7 cellular contexts compared by ENCODE assay signal in the genomic region with DNA sequence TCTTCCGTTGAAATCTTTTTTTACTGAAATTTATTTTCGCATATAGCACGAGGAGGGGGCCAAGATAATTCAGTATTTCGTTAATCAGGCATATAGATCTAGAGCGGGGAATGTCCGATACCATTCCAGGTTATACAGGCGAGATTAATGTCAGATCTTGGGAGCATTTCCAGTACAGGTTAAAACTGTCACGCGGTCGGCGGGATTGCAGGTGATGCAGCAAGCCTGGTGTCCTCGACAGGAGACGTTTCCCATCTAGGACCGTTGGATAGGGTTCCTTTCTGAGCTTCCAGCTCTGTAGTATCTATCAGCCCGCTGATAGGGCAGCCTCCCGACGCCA. TPM values are rescaled to one million over a fixed set of nuclear protein-coding genes. Genes with fewer than 3 reads are reported as not detected.
DNase-seq lines count a peak whose midpoint lies in the region; ATAC-seq and TF ChIP-seq lines count a peak whose summit lies in the region.

No MANE protein-coding gene starts in this region.

- H3K27me3 Mint-ChIP-seq in HFFc6 (ENCODE audit: insufficient read depth): no peaks in the 10 kb centered on the region; the same call in 1 of the 2 replicates
- no peaks in the 10 kb centered on the region for H3K27me3 Mint-ChIP-seq in activated T-helper 17 cell treated with anti-CD3 and anti-CD28 coated beads, Interleukin-2, amount 50 U/mL, for 72 hours
- no peaks in the 10 kb centered on the region for H3K27me3 Mint-ChIP-seq in stimulated activated naive B cell treated with anti-CD40 and anti-IgM and Interleukin-4, amounts not matched to agents 10 μg/mL and 1 μg/mL and 100 μg/mL, for 72 hours

- no peaks in the 10 kb centered on the region for H3K9me3 ChIP-seq in iPS-18a (ENCODE audit: control insufficient read depth, low read depth, low read length)

- no peak for TF ChIP-seq CTCF in HFFc6 (IDR thresholded peaks at IDR 0.05)

- H3K9me3 Mint-ChIP-seq in HFFc6: no peaks in the 10 kb centered on the region
- H3K9me3 Mint-ChIP-seq in activated T-helper 17 cell treated with anti-CD3 and anti-CD28 coated beads, Interleukin-2, amount 50 U/mL, for 72 hours: no peaks in the 10 kb centered on the region
- no peaks in the 10 kb centered on the region for H3K9me3 Mint-ChIP-seq in stimulated activated naive B cell treated with anti-CD40 and anti-IgM and Interleukin-4, amounts not matched to agents 10 μg/mL and 1 μg/mL and 100 μg/mL, for 72 hours

- no peak for DNase-seq in HFFc6
- DNase-seq in stimulated activated naive B cell treated with anti-CD40 and anti-IgM and Interleukin-4, amounts not matched to agents 10 μg/mL and 1 μg/mL and 100 μg/mL, for 72 hours: no peak
- no peak for DNase-seq in SW 1271 (lab: John Stamatoyannopoulos, UW)
- no peak for DNase-seq in retina
- no peak for DNase-seq in ecto neural progenitor cell (ENCODE audit: low spot score)

- H3K4me1 ChIP-seq in iPS-18a (ENCODE audit: control insufficient read depth, low read depth, low read length): peaks cover 4% of the 10 kb centered on the region

- peak overlapping the region; percentile 78 for H3K27ac Mint-ChIP-seq in HFFc6
- peak overlapping the region; percentile 94 for H3K27ac Mint-ChIP-seq in activated T-helper 17 cell treated with anti-CD3 and anti-CD28 coated beads, Interleukin-2, amount 50 U/mL, for 72 hours
- peak overlapping the region; percentile 97 for H3K27ac Mint-ChIP-seq in stimulated activated naive B cell treated with anti-CD40 and anti-IgM and Interleukin-4, amounts not matched to agents 10 μg/mL and 1 μg/mL and 100 μg/mL, for 72 hours

- H3K27me3 ChIP-seq in iPS-18a (ENCODE audit: control insufficient read depth, insufficient read depth, low read length): no peaks in the 10 kb centered on the region

- no peak for ATAC-seq in activated T-helper 17 cell treated with anti-CD3 and anti-CD28 coated beads, Interleukin-2, amount 50 U/mL, for 72 hours (replicated peaks)
- no peak for ATAC-seq in stimulated activated naive B cell treated with anti-CD40 and anti-IgM and Interleukin-4, amounts not matched to agents 10 μg/mL and 1 μg/mL and 100 μg/mL, for 72 hours (replicated peaks)

- H3K4me1 Mint-ChIP-seq in HFFc6 (ENCODE audit: low read depth): peaks cover 46% of the 10 kb centered on the region
- peaks cover 8% of the 10 kb centered on the region for H3K4me1 Mint-ChIP-seq in activated T-helper 17 cell treated with anti-CD3 and anti-CD28 coated beads, Interleukin-2, amount 50 U/mL, for 72 hours
- H3K4me1 Mint-ChIP-seq in stimulated activated naive B cell treated with anti-CD40 and anti-IgM and Interleukin-4, amounts not matched to agents 10 μg/mL and 1 μg/mL and 100 μg/mL, for 72 hours: peaks cover 7 to 17% of the 10 kb centered on the region in 2 donors

- H3K9ac ChIP-seq in iPS-18a (ENCODE audit: low read length): peak overlapping the region; percentile 63

- no peak overlapping the region for H3K27ac ChIP-seq in iPS-18a (ENCODE audit: low read length)

- H3K4me3 ChIP-seq in iPS-18a (ENCODE audit: low read length): peak overlapping the region; percentile 83

- peaks cover 4% of the 10 kb centered on the region for H3K36me3 ChIP-seq in iPS-18a (ENCODE audit: control insufficient read depth, low read depth, low read length)

- peaks cover 6% of the 10 kb centered on the region; the same call in 1 of the 2 replicates for H3K36me3 Mint-ChIP-seq in HFFc6 (ENCODE audit: low read depth)
- H3K36me3 Mint-ChIP-seq in activated T-helper 17 cell treated with anti-CD3 and anti-CD28 coated beads, Interleukin-2, amount 50 U/mL, for 72 hours (ENCODE audit: low read depth): peaks cover 47% of the 10 kb centered on the region
- peaks cover 0 to 2% of the 10 kb centered on the region in 2 donors for H3K36me3 Mint-ChIP-seq in stimulated activated naive B cell treated with anti-CD40 and anti-IgM and Interleukin-4, amounts not matched to agents 10 μg/mL and 1 μg/mL and 100 μg/mL, for 72 hours

- H3K4me3 Mint-ChIP-seq in HFFc6: peak overlapping the region; percentile 88
- peak overlapping the region; percentile 82 for H3K4me3 Mint-ChIP-seq in activated T-helper 17 cell treated with anti-CD3 and anti-CD28 coated beads, Interleukin-2, amount 50 U/mL, for 72 hours
- H3K4me3 Mint-ChIP-seq in stimulated activated naive B cell treated with anti-CD40 and anti-IgM and Interleukin-4, amounts not matched to agents 10 μg/mL and 1 μg/mL and 100 μg/mL, for 72 hours: peak overlapping the region; percentile 88 to 92

RNA-seq across cellular contexts. Expression of a gene that starts 0.4 kb away (rescaled TPM):
- total RNA-seq in HFFc6 (2021; fragmentation: NEBNext Ultra II Directional; extraction: Animal tissue kit (Norgen Biotek cat#: 25700)): 10 to 100 TPM; 39.5 to 44.5 (median 41.3) TPM
- total RNA-seq in activated T-helper 17 cell treated with anti-CD3 and anti-CD28 coated beads, Interleukin-2, amount 50 U/mL, for 72 hours: 10 to 100 TPM; 63.3 to 84.9 TPM

RNA-seq across cellular contexts. Expression of a gene that starts 20.3 kb away (rescaled TPM):
- total RNA-seq in HFFc6 (2021; fragmentation: NEBNext Ultra II Directional; extraction: Animal tissue kit (Norgen Biotek cat#: 25700)): under 1 TPM in 3 of 6 experiments, not detected in 3; 0.26 to 0.63 (median 0.43) TPM
- total RNA-seq in activated T-helper 17 cell treated with anti-CD3 and anti-CD28 coated beads, Interleukin-2, amount 50 U/mL, for 72 hours: 1 to 10 TPM in 1 of 2 donors, under 1 TPM in 1; 0.56 to 7.1 TPM

RNA-seq across cellular contexts. Expression of a gene that starts 56.1 kb away (rescaled TPM):
- under 1 TPM in 1 of 6 experiments, not detected in 5; 0.10 TPM for total RNA-seq in HFFc6 (2021; fragmentation: NEBNext Ultra II Directional; extraction: Animal tissue kit (Norgen Biotek cat#: 25700))
- 1 to 10 TPM in 1 of 2 donors, under 1 TPM in 1; 0.24 to 1.6 TPM for total RNA-seq in activated T-helper 17 cell treated with anti-CD3 and anti-CD28 coated beads, Interleukin-2, amount 50 U/mL, for 72 hours
